ENCODE assay signal across 1 cellular context in the genomic region with DNA sequence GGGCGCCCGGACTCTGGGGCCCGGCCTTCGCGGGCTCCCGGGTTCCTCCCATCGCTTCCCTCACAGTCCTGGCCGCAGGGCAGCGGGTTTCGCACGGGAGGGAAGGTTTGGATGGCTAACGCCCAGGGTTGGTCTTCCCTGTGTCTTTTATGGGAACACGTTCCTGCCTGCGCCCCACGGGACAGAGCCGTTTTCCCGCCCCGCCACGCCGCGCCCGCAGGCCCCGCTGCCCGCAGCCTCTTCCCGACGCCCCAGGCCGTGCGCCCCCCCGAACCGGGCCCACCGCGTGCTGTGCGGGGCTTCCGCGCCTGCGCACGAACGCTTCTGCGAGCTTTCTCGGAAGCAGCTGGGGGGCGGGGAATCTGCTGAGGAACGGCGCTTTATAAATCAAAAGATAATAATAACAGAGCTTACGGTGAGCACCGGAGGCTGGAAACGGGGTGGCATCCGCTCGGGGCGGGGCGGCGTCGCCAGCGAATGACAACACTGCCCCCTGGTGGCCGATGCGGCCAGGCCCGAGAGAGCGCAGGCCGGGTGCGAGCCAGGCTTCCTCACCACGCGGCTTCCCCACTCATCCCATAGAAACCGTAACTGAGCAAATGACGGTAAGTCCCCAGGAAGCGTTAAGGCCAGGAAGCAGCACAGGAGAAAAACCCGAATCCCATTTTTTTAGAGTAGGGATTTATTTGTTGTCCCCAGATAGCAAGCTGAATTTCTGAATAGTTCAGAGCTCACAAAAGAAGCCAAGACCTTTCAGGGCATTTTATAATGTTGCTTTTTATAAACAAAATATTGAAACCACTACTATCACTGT.
A peak's percentile ranks its signal among the peaks of the same experiment; 100 is the strongest.
TF ChIP-seq lines count a peak whose summit lies in the region.

No MANE protein-coding gene starts in this region.

TF ChIP-seq in HEK293, 187 proteins besides CTCF, POLR2A, EP300 and RAD21 (continued from another document and continues in another):
- TF ChIP-seq ZNF292 (tag by site-specific recombination; IDR thresholded peaks at IDR 0.05; ENCODE audit: borderline replicate concordance, low read depth) (no peak), KLF7 (tag by site-specific recombination; IDR thresholded peaks at IDR 0.05; ENCODE audit: borderline replicate concordance) (peak; percentile 74; the same call in 1 of the 2 replicates), SCRT1 (tag by site-specific recombination; IDR thresholded peaks at IDR 0.05; ENCODE audit: borderline replicate concordance) (no peak), ZNF830 (tag by site-specific recombination; IDR thresholded peaks at IDR 0.05; ENCODE audit: low read depth) (no peak), HOXA7 (CRISPR knock-in tag; IDR thresholded peaks at IDR 0.05; ENCODE audit: borderline replicate concordance) (no peak), ZNF175 (tag by site-specific recombination; IDR thresholded peaks at IDR 0.05) (no peak), ZNF324 (tag by site-specific recombination; IDR thresholded peaks at IDR 0.05) (no peak), ZNF174 (tag by site-specific recombination; IDR thresholded peaks at IDR 0.05) (no peak), ZNF791 (tag by site-specific recombination; IDR thresholded peaks at IDR 0.05) (no peak), ZNF416 (tag by site-specific recombination; IDR thresholded peaks at IDR 0.05) (no peak), ZNF302 (tag by site-specific recombination; IDR thresholded peaks at IDR 0.05; ENCODE audit: low read depth) (no peak), ZNF155 (tag by site-specific recombination; IDR thresholded peaks at IDR 0.05) (no peak), ZNF626 (tag by site-specific recombination; IDR thresholded peaks at IDR 0.05) (no peak), ZXDB (tag by site-specific recombination; IDR thresholded peaks at IDR 0.05) (peak; percentile 57; the same call in 1 of the 2 replicates), TRIM28 (IDR thresholded peaks at IDR 0.05; ENCODE audit: borderline replicate concordance, low read length) (no peak), ZNF184 (tag by site-specific recombination; IDR thresholded peaks at IDR 0.05) (no peak; the same call in none of the 2 replicates), ZNF24 (tag by site-specific recombination; IDR thresholded peaks at IDR 0.05) (0 out of 2 replicates have a peak, but pooled peaks have one; percentile 38), KLF8 (tag by site-specific recombination; IDR thresholded peaks at IDR 0.05) (peak; percentile 86), ZNF785 (tag by site-specific recombination; IDR thresholded peaks at IDR 0.05) (no peak), ZNF404 (tag by site-specific recombination; IDR thresholded peaks at IDR 0.05) (no peak), KLF10 (tag by site-specific recombination; IDR thresholded peaks at IDR 0.05) (peak; percentile 78), TCF7L2 (IDR thresholded peaks at IDR 0.05; ENCODE audit: borderline replicate concordance, low read depth, low read length) (no peak), ZNF350 (tag by site-specific recombination; IDR thresholded peaks at IDR 0.05) (no peak), ZNF239 (tag by site-specific recombination; IDR thresholded peaks at IDR 0.05) (no peak), ZBTB48 (tag by site-specific recombination; IDR thresholded peaks at IDR 0.05) (no peak), ZNF221 (tag by site-specific recombination; IDR thresholded peaks at IDR 0.05; ENCODE audit: borderline replicate concordance) (no peak), ZNF792 (tag by site-specific recombination; IDR thresholded peaks at IDR 0.05) (no peak), ZNF169 (tag by site-specific recombination; IDR thresholded peaks at IDR 0.05) (no peak), ZNF114 (tag by site-specific recombination; IDR thresholded peaks at IDR 0.05) (no peak), ZNF624 (tag by site-specific recombination; IDR thresholded peaks at IDR 0.05) (no peak), MEIS1 (CRISPR knock-in tag; IDR thresholded peaks at IDR 0.05; ENCODE audit: borderline replicate concordance) (no peak), REPIN1 (tag by site-specific recombination; IDR thresholded peaks at IDR 0.05; ENCODE audit: low read depth) (peak; percentile 97; the same call in 1 of the 2 replicates), KLF9 (tag by site-specific recombination; IDR thresholded peaks at IDR 0.05; ENCODE audit: low read depth) (peak; percentile 57; the same call in 1 of the 2 replicates)
- TF ChIP-seq, protein P1, sequence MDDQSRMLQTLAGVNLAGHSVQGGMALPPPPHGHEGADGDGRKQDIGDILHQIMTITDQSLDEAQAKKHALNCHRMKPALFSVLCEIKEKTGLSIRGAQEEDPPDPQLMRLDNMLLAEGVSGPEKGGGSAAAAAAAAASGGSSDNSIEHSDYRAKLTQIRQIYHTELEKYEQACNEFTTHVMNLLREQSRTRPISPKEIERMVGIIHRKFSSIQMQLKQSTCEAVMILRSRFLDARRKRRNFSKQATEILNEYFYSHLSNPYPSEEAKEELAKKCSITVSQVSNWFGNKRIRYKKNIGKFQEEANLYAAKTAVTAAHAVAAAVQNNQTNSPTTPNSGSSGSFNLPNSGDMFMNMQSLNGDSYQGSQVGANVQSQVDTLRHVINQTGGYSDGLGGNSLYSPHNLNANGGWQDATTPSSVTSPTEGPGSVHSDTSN (CRISPR knock-in tag; IDR thresholded peaks at IDR 0.05), result peak; percentile 80; the same call in 1 of the 2 replicates
- TF ChIP-seq, protein P2, sequence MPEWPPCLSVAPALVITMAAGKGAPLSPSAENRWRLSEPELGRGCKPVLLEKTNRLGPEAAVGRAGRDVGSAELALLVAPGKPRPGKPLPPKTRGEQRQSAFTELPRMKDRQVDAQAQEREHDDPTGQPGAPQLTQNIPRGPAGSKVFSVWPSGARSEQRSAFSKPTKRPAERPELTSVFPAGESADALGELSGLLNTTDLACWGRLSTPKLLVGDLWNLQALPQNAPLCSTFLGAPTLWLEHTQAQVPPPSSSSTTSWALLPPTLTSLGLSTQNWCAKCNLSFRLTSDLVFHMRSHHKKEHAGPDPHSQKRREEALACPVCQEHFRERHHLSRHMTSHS (tag by site-specific recombination; IDR thresholded peaks at IDR 0.05), result no peak
- TF ChIP-seq, protein P3, sequence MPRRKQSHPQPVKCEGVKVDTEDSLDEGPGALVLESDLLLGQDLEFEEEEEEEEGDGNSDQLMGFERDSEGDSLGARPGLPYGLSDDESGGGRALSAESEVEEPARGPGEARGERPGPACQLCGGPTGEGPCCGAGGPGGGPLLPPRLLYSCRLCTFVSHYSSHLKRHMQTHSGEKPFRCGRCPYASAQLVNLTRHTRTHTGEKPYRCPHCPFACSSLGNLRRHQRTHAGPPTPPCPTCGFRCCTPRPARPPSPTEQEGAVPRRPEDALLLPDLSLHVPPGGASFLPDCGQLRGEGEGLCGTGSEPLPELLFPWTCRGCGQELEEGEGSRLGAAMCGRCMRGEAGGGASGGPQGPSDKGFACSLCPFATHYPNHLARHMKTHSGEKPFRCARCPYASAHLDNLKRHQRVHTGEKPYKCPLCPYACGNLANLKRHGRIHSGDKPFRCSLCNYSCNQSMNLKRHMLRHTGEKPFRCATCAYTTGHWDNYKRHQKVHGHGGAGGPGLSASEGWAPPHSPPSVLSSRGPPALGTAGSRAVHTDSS (tag by site-specific recombination; IDR thresholded peaks at IDR 0.05), result 0 out of 2 replicates have a peak, but pooled peaks have one; percentile 17
- TF ChIP-seq, protein P4, sequence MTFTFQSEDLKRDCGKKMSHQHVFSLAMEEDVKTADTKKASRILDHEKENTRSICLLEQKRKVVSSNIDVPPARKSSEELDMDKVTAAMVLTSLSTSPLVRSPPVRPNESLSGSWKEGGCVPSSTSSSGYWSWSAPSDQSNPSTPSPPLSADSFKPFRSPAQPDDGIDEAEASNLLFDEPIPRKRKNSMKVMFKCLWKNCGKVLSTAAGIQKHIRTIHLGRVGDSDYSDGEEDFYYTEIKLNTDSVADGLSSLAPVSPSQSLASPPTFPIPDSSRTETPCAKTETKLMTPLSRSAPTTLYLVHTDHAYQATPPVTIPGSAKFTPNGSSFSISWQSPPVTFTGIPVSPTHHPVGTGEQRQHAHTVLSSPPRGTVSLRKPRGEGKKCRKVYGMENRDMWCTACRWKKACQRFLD (tag by site-specific recombination; IDR thresholded peaks at IDR 0.05), result no peak
- TF ChIP-seq, protein P5, sequence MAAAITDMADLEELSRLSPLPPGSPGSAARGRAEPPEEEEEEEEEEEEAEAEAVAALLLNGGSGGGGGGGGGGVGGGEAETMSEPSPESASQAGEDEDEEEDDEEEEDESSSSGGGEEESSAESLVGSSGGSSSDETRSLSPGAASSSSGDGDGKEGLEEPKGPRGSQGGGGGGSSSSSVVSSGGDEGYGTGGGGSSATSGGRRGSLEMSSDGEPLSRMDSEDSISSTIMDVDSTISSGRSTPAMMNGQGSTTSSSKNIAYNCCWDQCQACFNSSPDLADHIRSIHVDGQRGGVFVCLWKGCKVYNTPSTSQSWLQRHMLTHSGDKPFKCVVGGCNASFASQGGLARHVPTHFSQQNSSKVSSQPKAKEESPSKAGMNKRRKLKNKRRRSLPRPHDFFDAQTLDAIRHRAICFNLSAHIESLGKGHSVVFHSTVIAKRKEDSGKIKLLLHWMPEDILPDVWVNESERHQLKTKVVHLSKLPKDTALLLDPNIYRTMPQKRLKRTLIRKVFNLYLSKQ (tag by site-specific recombination; IDR thresholded peaks at IDR 0.05; ENCODE audit: borderline replicate concordance), result no peak
- TF ChIP-seq, protein P6, sequence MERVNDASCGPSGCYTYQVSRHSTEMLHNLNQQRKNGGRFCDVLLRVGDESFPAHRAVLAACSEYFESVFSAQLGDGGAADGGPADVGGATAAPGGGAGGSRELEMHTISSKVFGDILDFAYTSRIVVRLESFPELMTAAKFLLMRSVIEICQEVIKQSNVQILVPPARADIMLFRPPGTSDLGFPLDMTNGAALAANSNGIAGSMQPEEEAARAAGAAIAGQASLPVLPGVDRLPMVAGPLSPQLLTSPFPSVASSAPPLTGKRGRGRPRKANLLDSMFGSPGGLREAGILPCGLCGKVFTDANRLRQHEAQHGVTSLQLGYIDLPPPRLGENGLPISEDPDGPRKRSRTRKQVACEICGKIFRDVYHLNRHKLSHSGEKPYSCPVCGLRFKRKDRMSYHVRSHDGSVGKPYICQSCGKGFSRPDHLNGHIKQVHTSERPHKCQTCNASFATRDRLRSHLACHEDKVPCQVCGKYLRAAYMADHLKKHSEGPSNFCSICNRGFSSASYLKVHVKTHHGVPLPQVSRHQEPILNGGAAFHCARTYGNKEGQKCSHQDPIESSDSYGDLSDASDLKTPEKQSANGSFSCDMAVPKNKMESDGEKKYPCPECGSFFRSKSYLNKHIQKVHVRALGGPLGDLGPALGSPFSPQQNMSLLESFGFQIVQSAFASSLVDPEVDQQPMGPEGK (tag by site-specific recombination; IDR thresholded peaks at IDR 0.05), result peak; percentile 75
- TF ChIP-seq, protein P7, sequence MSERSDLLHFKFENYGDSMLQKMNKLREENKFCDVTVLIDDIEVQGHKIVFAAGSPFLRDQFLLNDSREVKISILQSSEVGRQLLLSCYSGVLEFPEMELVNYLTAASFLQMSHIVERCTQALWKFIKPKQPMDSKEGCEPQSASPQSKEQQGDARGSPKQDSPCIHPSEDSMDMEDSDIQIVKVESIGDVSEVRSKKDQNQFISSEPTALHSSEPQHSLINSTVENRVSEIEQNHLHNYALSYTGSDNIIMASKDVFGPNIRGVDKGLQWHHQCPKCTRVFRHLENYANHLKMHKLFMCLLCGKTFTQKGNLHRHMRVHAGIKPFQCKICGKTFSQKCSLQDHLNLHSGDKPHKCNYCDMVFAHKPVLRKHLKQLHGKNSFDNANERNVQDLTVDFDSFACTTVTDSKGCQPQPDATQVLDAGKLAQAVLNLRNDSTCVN (tag by site-specific recombination; optimal IDR thresholded peaks at IDR 0.05), result peak; percentile 52
- TF ChIP-seq, protein P8, sequence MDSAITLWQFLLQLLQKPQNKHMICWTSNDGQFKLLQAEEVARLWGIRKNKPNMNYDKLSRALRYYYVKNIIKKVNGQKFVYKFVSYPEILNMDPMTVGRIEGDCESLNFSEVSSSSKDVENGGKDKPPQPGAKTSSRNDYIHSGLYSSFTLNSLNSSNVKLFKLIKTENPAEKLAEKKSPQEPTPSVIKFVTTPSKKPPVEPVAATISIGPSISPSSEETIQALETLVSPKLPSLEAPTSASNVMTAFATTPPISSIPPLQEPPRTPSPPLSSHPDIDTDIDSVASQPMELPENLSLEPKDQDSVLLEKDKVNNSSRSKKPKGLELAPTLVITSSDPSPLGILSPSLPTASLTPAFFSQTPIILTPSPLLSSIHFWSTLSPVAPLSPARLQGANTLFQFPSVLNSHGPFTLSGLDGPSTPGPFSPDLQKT (IDR thresholded peaks at IDR 0.05; ENCODE audit: borderline replicate concordance, low read depth, low read length), result no peak
- TF ChIP-seq, protein P9, sequence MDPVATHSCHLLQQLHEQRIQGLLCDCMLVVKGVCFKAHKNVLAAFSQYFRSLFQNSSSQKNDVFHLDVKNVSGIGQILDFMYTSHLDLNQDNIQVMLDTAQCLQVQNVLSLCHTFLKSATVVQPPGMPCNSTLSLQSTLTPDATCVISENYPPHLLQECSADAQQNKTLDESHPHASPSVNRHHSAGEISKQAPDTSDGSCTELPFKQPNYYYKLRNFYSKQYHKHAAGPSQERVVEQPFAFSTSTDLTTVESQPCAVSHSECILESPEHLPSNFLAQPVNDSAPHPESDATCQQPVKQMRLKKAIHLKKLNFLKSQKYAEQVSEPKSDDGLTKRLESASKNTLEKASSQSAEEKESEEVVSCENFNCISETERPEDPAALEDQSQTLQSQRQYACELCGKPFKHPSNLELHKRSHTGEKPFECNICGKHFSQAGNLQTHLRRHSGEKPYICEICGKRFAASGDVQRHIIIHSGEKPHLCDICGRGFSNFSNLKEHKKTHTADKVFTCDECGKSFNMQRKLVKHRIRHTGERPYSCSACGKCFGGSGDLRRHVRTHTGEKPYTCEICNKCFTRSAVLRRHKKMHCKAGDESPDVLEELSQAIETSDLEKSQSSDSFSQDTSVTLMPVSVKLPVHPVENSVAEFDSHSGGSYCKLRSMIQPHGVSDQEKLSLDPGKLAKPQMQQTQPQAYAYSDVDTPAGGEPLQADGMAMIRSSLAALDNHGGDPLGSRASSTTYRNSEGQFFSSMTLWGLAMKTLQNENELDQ (tag by site-specific recombination; IDR thresholded peaks at IDR 0.05; ENCODE audit: low read depth), result no peak
- TF ChIP-seq, protein P10, sequence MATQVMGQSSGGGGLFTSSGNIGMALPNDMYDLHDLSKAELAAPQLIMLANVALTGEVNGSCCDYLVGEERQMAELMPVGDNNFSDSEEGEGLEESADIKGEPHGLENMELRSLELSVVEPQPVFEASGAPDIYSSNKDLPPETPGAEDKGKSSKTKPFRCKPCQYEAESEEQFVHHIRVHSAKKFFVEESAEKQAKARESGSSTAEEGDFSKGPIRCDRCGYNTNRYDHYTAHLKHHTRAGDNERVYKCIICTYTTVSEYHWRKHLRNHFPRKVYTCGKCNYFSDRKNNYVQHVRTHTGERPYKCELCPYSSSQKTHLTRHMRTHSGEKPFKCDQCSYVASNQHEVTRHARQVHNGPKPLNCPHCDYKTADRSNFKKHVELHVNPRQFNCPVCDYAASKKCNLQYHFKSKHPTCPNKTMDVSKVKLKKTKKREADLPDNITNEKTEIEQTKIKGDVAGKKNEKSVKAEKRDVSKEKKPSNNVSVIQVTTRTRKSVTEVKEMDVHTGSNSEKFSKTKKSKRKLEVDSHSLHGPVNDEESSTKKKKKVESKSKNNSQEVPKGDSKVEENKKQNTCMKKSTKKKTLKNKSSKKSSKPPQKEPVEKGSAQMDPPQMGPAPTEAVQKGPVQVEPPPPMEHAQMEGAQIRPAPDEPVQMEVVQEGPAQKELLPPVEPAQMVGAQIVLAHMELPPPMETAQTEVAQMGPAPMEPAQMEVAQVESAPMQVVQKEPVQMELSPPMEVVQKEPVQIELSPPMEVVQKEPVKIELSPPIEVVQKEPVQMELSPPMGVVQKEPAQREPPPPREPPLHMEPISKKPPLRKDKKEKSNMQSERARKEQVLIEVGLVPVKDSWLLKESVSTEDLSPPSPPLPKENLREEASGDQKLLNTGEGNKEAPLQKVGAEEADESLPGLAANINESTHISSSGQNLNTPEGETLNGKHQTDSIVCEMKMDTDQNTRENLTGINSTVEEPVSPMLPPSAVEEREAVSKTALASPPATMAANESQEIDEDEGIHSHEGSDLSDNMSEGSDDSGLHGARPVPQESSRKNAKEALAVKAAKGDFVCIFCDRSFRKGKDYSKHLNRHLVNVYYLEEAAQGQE (tag by site-specific recombination; IDR thresholded peaks at IDR 0.05), result no peak
